18 cellular contexts compared by ENCODE assay signal in the genomic region with DNA sequence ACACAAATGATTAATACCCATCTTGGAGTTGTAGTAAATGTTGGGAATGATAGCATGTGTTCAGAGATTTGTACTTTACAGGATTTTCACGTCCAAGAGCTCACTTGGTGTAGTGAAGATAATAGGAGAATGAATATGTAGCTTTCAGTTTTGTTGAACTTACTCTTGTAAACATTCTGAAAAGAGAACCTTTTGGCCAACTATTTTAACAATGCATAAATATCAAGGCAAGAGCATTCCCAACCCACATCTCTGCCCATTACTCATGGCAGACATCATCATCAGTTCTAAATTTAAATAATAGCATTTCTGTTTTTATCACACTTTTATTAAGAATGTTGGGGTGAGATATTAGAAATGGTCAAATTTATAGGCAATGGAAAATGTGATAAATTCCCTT.
"Had no signal": no experiment of that assay in that cellular context is flagged by ENCODE, and none has a peak within 500 bp of the region (broad histone marks: within the 10 kb centered on the region; RNA-seq: fewer than 3 reads in every experiment).

No MANE protein-coding gene starts in this region.

- H3K9me3 ChIP-seq: ascending aorta, suprapubic skin had no signal

- H3K36me3 ChIP-seq: cardiac muscle cell, suprapubic skin had no signal

- H3K4me1 Mint-ChIP-seq: neural crest cell had no signal

- H3K4me3 ChIP-seq: ascending aorta, cardiac muscle cell, dorsolateral prefrontal cortex, skin epidermis, suprapubic skin had no signal

- H2AFZ ChIP-seq: parathyroid adenoma had no signal

- H3K27ac ChIP-seq: cardiac muscle cell, dorsolateral prefrontal cortex, foreskin keratinocyte, parathyroid adenoma, skin epidermis, suprapubic skin had no signal

- H3K27me3 Mint-ChIP-seq: stimulated activated naive CD8-positive, alpha-beta T cell treated with anti-CD3 and anti-CD28 coated beads, Interleukin-15, Interleukin-2, amounts not matched to agents 100 ng/mL and 50 ng/mL, for 24 hours; T-cell; type B pancreatic cell had no signal

- H3K9me3 Mint-ChIP-seq: endodermal cell; immature natural killer cell; neural crest cell; stimulated activated naive CD8-positive, alpha-beta T cell treated with anti-CD3 and anti-CD28 coated beads, Interleukin-15, Interleukin-2, amounts not matched to agents 100 ng/mL and 50 ng/mL, for 24 hours; T-cell; type B pancreatic cell had no signal

- H3K27ac Mint-ChIP-seq: endodermal cell; stimulated activated naive CD8-positive, alpha-beta T cell treated with anti-CD3 and anti-CD28 coated beads, Interleukin-15, Interleukin-2, amounts not matched to agents 100 ng/mL and 50 ng/mL, for 24 hours; T-cell; type B pancreatic cell had no signal

- H3K9ac ChIP-seq: parathyroid adenoma had no signal

- H3K4me3 Mint-ChIP-seq: endodermal cell; immature natural killer cell; neural crest cell; stimulated activated naive CD8-positive, alpha-beta T cell treated with anti-CD3 and anti-CD28 coated beads, Interleukin-15, Interleukin-2, amounts not matched to agents 100 ng/mL and 50 ng/mL, for 24 hours; T-cell; type B pancreatic cell had no signal

- H3K4me1 ChIP-seq: foreskin keratinocyte, parathyroid adenoma, suprapubic skin had no signal

- ATAC-seq: foreskin keratinocyte, T-cell had no signal

- DNase-seq: activated CD4-positive, CD25-positive, alpha-beta regulatory T cell treated with anti-CD3 and anti-CD28 coated beads, Interleukin-2, amount 50 U/mL, for 72 hours; activated naive CD4-positive, alpha-beta T cell treated with Interleukin-2 at 50 U/mL for 16 hours; dorsolateral prefrontal cortex; endodermal cell; erythroblast; foreskin keratinocyte; head of caudate nucleus; immature natural killer cell; T-cell; T1000 had no signal

- H3K27me3 ChIP-seq: ascending aorta, cardiac muscle cell, dorsolateral prefrontal cortex, foreskin keratinocyte, suprapubic skin had no signal

- H3K79me2 ChIP-seq: parathyroid adenoma had no signal
